Comparison of ENCODE assay signal across 1 cellular context in the genomic region with DNA sequence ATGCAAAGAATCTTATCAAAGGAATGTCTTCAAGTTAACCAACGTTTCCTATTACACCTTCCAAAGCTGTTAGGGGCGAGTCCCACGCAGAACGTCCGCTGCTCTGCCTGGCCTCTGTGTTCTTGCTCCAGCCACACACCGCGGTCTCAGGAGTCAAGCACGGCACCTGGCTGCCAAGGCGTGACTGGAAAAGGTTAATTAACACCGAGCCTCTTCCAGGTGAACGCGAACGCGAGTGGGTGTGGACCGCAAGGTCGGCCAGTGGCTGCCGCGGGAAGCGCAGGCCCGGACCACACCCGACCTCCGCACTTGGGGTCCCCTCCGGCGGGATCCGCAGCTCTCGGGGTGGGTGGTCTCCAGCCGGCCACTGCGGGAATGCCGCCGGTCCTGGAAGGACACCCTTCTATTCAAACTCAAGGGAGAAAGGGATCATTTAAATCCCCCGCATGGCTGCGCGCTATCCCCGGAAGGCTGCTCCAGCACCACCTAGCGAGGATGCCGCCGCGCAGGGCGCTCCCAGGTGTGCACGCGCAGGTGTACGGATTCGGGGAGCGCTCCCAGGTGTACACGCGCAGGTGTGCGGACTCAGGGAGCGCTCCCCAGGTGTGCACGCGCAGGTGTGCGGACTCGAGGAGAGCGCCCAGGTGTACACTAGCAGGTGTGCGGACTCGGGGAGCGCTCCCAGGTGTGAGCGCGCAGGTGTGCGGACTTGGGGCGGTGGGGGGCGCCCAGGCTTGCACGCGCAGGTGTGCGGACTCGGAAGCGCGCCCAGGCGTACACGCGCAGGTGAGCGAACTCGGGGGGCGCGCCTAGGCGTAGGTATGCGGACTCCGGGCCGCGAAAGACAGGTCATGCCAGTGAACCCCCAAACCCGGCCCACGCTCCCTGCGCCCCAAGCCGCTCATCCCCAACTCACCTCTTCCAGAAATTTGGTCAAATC.
A peak's percentile ranks its signal among the peaks of the same experiment; 100 is the strongest.
TF ChIP-seq lines count a peak whose summit lies in the region.

No MANE protein-coding gene starts in this region.

TF ChIP-seq in HepG2, 621 proteins besides CTCF, POLR2A, EP300 and RAD21 (continued from another document and continues in another):
- no peak for TF ChIP-seq SKIL (CRISPR knock-in tag; IDR thresholded peaks at IDR 0.05; ENCODE audit: borderline replicate concordance)
- TF ChIP-seq, protein P1, sequence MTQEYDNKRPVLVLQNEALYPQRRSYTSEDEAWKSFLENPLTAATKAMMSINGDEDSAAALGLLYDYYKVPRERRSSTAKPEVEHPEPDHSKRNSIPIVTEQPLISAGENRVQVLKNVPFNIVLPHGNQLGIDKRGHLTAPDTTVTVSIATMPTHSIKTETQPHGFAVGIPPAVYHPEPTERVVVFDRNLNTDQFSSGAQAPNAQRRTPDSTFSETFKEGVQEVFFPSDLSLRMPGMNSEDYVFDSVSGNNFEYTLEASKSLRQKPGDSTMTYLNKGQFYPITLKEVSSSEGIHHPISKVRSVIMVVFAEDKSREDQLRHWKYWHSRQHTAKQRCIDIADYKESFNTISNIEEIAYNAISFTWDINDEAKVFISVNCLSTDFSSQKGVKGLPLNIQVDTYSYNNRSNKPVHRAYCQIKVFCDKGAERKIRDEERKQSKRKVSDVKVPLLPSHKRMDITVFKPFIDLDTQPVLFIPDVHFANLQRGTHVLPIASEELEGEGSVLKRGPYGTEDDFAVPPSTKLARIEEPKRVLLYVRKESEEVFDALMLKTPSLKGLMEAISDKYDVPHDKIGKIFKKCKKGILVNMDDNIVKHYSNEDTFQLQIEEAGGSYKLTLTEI (CRISPR knock-in tag; conservative IDR thresholded peaks at IDR 0.05) = no peak
- TF ChIP-seq, protein P2, sequence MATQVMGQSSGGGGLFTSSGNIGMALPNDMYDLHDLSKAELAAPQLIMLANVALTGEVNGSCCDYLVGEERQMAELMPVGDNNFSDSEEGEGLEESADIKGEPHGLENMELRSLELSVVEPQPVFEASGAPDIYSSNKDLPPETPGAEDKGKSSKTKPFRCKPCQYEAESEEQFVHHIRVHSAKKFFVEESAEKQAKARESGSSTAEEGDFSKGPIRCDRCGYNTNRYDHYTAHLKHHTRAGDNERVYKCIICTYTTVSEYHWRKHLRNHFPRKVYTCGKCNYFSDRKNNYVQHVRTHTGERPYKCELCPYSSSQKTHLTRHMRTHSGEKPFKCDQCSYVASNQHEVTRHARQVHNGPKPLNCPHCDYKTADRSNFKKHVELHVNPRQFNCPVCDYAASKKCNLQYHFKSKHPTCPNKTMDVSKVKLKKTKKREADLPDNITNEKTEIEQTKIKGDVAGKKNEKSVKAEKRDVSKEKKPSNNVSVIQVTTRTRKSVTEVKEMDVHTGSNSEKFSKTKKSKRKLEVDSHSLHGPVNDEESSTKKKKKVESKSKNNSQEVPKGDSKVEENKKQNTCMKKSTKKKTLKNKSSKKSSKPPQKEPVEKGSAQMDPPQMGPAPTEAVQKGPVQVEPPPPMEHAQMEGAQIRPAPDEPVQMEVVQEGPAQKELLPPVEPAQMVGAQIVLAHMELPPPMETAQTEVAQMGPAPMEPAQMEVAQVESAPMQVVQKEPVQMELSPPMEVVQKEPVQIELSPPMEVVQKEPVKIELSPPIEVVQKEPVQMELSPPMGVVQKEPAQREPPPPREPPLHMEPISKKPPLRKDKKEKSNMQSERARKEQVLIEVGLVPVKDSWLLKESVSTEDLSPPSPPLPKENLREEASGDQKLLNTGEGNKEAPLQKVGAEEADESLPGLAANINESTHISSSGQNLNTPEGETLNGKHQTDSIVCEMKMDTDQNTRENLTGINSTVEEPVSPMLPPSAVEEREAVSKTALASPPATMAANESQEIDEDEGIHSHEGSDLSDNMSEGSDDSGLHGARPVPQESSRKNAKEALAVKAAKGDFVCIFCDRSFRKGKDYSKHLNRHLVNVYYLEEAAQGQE (IDR thresholded peaks at IDR 0.05; ENCODE audit: borderline replicate concordance in 1 of 2, low read depth in 1 of 2, low read length in 2 of 2) = no peak
- peak; percentile 10; the same call in 1 of the 2 replicates for TF ChIP-seq THRA (CRISPR knock-in tag; IDR thresholded peaks at IDR 0.05; ENCODE audit: borderline replicate concordance)
- peak; percentile 79; the same call in 1 of the 2 replicates for TF ChIP-seq KAT7 (CRISPR knock-in tag; IDR thresholded peaks at IDR 0.05; ENCODE audit: borderline replicate concordance)
- TF ChIP-seq USF2 (IDR thresholded peaks at IDR 0.05; ENCODE audit: low read depth, low read length) = no peak
- TF ChIP-seq USF2 (CRISPR knock-in tag; IDR thresholded peaks at IDR 0.05; ENCODE audit: borderline replicate concordance) = 0 out of 2 replicates have a peak, but pooled peaks have one; percentile 16
- 0 out of 2 replicates have a peak, but pooled peaks have one; percentile 54 for TF ChIP-seq ZNF224 (CRISPR knock-in tag; IDR thresholded peaks at IDR 0.05)
- TF ChIP-seq KDM5A (IDR thresholded peaks at IDR 0.05; ENCODE audit: borderline replicate concordance, low read length) = peak; percentile 59; the same call in 1 of the 2 replicates
- TF ChIP-seq, protein P3, sequence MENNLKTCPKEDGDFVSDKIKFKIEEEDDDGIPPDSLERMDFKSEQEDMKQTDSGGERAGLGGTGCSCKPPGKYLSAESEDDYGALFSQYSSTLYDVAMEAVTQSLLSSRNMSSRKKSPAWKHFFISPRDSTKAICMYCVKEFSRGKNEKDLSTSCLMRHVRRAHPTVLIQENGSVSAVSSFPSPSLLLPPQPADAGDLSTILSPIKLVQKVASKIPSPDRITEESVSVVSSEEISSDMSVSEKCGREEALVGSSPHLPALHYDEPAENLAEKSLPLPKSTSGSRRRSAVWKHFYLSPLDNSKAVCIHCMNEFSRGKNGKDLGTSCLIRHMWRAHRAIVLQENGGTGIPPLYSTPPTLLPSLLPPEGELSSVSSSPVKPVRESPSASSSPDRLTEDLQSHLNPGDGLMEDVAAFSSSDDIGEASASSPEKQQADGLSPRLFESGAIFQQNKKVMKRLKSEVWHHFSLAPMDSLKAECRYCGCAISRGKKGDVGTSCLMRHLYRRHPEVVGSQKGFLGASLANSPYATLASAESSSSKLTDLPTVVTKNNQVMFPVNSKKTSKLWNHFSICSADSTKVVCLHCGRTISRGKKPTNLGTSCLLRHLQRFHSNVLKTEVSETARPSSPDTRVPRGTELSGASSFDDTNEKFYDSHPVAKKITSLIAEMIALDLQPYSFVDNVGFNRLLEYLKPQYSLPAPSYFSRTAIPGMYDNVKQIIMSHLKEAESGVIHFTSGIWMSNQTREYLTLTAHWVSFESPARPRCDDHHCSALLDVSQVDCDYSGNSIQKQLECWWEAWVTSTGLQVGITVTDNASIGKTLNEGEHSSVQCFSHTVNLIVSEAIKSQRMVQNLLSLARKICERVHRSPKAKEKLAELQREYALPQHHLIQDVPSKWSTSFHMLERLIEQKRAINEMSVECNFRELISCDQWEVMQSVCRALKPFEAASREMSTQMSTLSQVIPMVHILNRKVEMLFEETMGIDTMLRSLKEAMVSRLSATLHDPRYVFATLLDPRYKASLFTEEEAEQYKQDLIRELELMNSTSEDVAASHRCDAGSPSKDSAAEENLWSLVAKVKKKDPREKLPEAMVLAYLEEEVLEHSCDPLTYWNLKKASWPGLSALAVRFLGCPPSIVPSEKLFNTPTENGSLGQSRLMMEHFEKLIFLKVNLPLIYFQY (CRISPR knock-in tag; IDR thresholded peaks at IDR 0.05; ENCODE audit: borderline replicate concordance) = no peak
- TF ChIP-seq RXRA (CRISPR knock-in tag; IDR thresholded peaks at IDR 0.05) = no peak
- 0 out of 2 replicates have a peak, but pooled peaks have one; percentile 74 for TF ChIP-seq MEIS1 (CRISPR knock-in tag; IDR thresholded peaks at IDR 0.05; ENCODE audit: borderline replicate concordance)
- peak; percentile 87 for TF ChIP-seq ZBTB14 (CRISPR knock-in tag; IDR thresholded peaks at IDR 0.05)
- TF ChIP-seq GTF3A (CRISPR knock-in tag; conservative IDR thresholded peaks at IDR 0.05) = no peak
- peak; percentile 66 for TF ChIP-seq STAG1 (CRISPR knock-in tag; IDR thresholded peaks at IDR 0.05)
- TF ChIP-seq HOMEZ (CRISPR knock-in tag; IDR thresholded peaks at IDR 0.05; ENCODE audit: low read depth) = peak; percentile 7; the same call in 1 of the 2 replicates
- 0 out of 2 replicates have a peak, but pooled peaks have one; percentile 32 for TF ChIP-seq HIVEP1 (CRISPR knock-in tag; IDR thresholded peaks at IDR 0.05)
- TF ChIP-seq AGO2 (optimal IDR thresholded peaks at IDR 0.05; ENCODE audit: low read depth, low read length) = peak; percentile 75
- no peak for TF ChIP-seq PHF21A (CRISPR knock-in tag; IDR thresholded peaks at IDR 0.05)
- 0 out of 2 replicates have a peak, but pooled peaks have one; percentile 34 for TF ChIP-seq ZNF205 (CRISPR knock-in tag; IDR thresholded peaks at IDR 0.05)
- no peak for TF ChIP-seq SKI (IDR thresholded peaks at IDR 0.05; ENCODE audit: partially characterized antibody)
- 0 out of 2 replicates have a peak, but pooled peaks have one; percentile 28 for TF ChIP-seq HNRNPL (IDR thresholded peaks at IDR 0.05; ENCODE audit: low read depth, low read length)
- no peak for TF ChIP-seq SMARCC2 (IDR thresholded peaks at IDR 0.05)
- TF ChIP-seq HDAC1 (CRISPR knock-in tag; IDR thresholded peaks at IDR 0.05) = peak; percentile 60
